21 cellular contexts compared by ENCODE assay signal in the genomic region with DNA sequence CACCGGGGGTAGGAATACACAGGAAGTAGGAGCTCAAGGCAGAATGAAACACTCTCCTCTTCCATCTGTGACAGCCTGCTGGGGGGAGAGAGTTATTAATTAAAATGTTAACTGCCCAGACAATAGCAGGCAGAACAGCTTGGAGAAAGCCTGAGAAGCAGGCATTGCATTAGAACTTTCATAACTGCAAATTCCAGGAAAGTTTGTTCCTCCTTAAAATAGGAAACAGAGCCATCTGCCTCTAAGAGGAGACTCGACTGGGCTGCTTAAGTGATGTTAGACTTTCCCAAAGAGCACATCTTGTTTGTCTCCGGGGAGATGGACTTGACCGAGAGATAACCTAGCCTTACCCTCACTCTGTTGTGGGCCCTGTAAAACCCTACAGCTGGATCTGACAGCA.
"Had no signal": no experiment of that assay in that cellular context is flagged by ENCODE, and none has a peak within 500 bp of the region (broad histone marks: within the 10 kb centered on the region; RNA-seq: fewer than 3 reads in every experiment).

No MANE protein-coding gene starts in this region.

- H3K36me3 ChIP-seq: esophagus squamous epithelium, gastrocnemius medialis, left ventricle myocardium inferior, suprapubic skin, transverse colon had no signal

- H3K9me3 ChIP-seq: esophagus squamous epithelium, gastrocnemius medialis, left ventricle myocardium inferior, psoas muscle, suprapubic skin, transverse colon had no signal

- ATAC-seq: activated CD4-positive, alpha-beta T cell treated with anti-CD3 and anti-CD28 coated beads for 36 hours; activated naive CD4-positive, alpha-beta T cell treated with anti-CD3 and anti-CD28 coated beads, Interleukin-2, amount 50 U/mL, for 72 hours; gastrocnemius medialis; naive thymus-derived CD4-positive, alpha-beta T cell; right cardiac atrium; stimulated activated naive CD8-positive, alpha-beta T cell treated with anti-CD3 and anti-CD28 coated beads, Interleukin-15, amount 100 ng/mL, for 72 hours had no signal

- FAIRE-seq: endothelial cell of umbilical vein, TTC549 had no signal

- DNase-seq: activated CD4-positive, alpha-beta T cell treated with anti-CD3 and anti-CD28 coated beads for 36 hours; activated CD4-positive, alpha-beta T cell treated with anti-CD3 and anti-CD28 coated beads, Interleukin-2, amount 50 U/mL, for 48 hours; activated gamma-delta T cell treated with Interleukin-2 at 50 U/mL for 16 hours; activated T-cell treated with anti-CD3 and anti-CD28 coated beads for 4 hours; amniotic stem cell; dermis blood vessel endothelial cell; effector memory CD4-positive, alpha-beta T cell; esophagus squamous epithelium; gastrocnemius medialis; left ventricle myocardium inferior; naive thymus-derived CD4-positive, alpha-beta T cell; psoas muscle; right cardiac atrium; stimulated activated CD4-positive, alpha-beta T cell treated with anti-CD3 and anti-CD28 coated beads, Interleukin-2, amount 100 ng/mL, for 48 hours; stimulated activated naive CD8-positive, alpha-beta T cell treated with anti-CD3 and anti-CD28 coated beads, Interleukin-15, amount 100 ng/mL, for 72 hours; transverse colon had no signal

- H3K27me3 ChIP-seq: esophagus squamous epithelium, gastrocnemius medialis, suprapubic skin, transverse colon had no signal

- H3K27ac ChIP-seq: esophagus squamous epithelium, gastrocnemius medialis, left ventricle myocardium inferior, psoas muscle, suprapubic skin, transverse colon had no signal

- H3K4me3 ChIP-seq: esophagus squamous epithelium, gastrocnemius medialis, left ventricle myocardium inferior, psoas muscle, skin epidermis, suprapubic skin, transverse colon had no signal
